20 cellular contexts compared by ENCODE assay signal in genomic region chr11:76075699-76076098, GRCh38.
"Had no signal": no experiment of that assay in that cellular context is flagged by ENCODE, and none has a peak within 500 bp of the region (broad histone marks: within the 10 kb centered on the region; RNA-seq: fewer than 3 reads in every experiment).

No MANE protein-coding gene starts in this region.

- H3K27me3 Mint-ChIP-seq: activated CD4-positive, alpha-beta memory T cell treated with anti-CD3 and anti-CD28 coated beads, Interleukin-2, amount 10 ng/mL, durations not matched to agents 7 days and 5 days; activated CD4-positive, alpha-beta T cell treated with anti-CD3 and anti-CD28 coated beads for 36 hours; activated naive CD8-positive, alpha-beta T cell treated with anti-CD3 and anti-CD28 coated beads for 36 hours; stimulated activated naive CD8-positive, alpha-beta T cell treated with anti-CD3 and anti-CD28 coated beads, Interleukin-15, amount 100 ng/mL, for 72 hours had no signal

- H3K36me3 Mint-ChIP-seq: neural progenitor cell had no signal

- H3K4me1 Mint-ChIP-seq: activated CD4-positive, alpha-beta memory T cell treated with anti-CD3 and anti-CD28 coated beads, Interleukin-2, amount 10 ng/mL, durations not matched to agents 7 days and 5 days; neural progenitor cell; stimulated activated naive CD8-positive, alpha-beta T cell treated with anti-CD3 and anti-CD28 coated beads, Interleukin-15, amount 100 ng/mL, for 72 hours had no signal

- H3K9me3 Mint-ChIP-seq: neural progenitor cell had no signal

- H3K4me3 Mint-ChIP-seq: activated CD4-positive, alpha-beta memory T cell treated with anti-CD3 and anti-CD28 coated beads, Interleukin-2, amount 10 ng/mL, durations not matched to agents 7 days and 5 days; activated CD4-positive, alpha-beta T cell treated with anti-CD3 and anti-CD28 coated beads for 36 hours; activated naive CD8-positive, alpha-beta T cell treated with anti-CD3 and anti-CD28 coated beads for 36 hours; neural progenitor cell; stimulated activated naive CD8-positive, alpha-beta T cell treated with anti-CD3 and anti-CD28 coated beads, Interleukin-15, amount 100 ng/mL, for 72 hours had no signal

- H3K9me3 ChIP-seq: breast epithelium, esophagus squamous epithelium, gastroesophageal sphincter, pancreas, thoracic aorta, uterus had no signal

- H3K27ac Mint-ChIP-seq: activated CD4-positive, alpha-beta memory T cell treated with anti-CD3 and anti-CD28 coated beads, Interleukin-2, amount 10 ng/mL, durations not matched to agents 7 days and 5 days; activated CD4-positive, alpha-beta T cell treated with anti-CD3 and anti-CD28 coated beads for 36 hours; activated naive CD8-positive, alpha-beta T cell treated with anti-CD3 and anti-CD28 coated beads for 36 hours; neural progenitor cell had no signal

- H3K27ac ChIP-seq: breast epithelium, neural progenitor cell, pancreas, thoracic aorta, VCaP had no signal

- H3K4me3 ChIP-seq: breast epithelium, dorsolateral prefrontal cortex, esophagus squamous epithelium, gastroesophageal sphincter, neural progenitor cell, pancreas, thoracic aorta, uterus had no signal

- DNase-seq: activated CD4-positive, alpha-beta memory T cell treated with anti-CD3 and anti-CD28 coated beads, Interleukin-2, amount 10 ng/mL, durations not matched to agents 7 days and 5 days; activated CD4-positive, alpha-beta T cell treated with anti-CD3 and anti-CD28 coated beads for 36 hours; activated gamma-delta T cell treated with Interleukin-2 at 50 U/mL for 16 hours; activated naive CD8-positive, alpha-beta T cell treated with anti-CD3 and anti-CD28 coated beads for 36 hours; activated T-cell treated with anti-CD3 and anti-CD28 coated beads, Interleukin-2, amount 50 U/mL, for 48 hours; dorsolateral prefrontal cortex; esophagus squamous epithelium; kidney; left ventricle myocardium superior; pancreas; stimulated activated CD4-positive, alpha-beta T cell treated with anti-CD3 and anti-CD28 coated beads, Interleukin-4, amount 100 ng/mL, for 1 hour; stimulated activated CD8-positive, alpha-beta memory T cell treated with anti-CD3 and anti-CD28 coated beads, Interleukin-4, amount 100 ng/mL, for 48 hours; stimulated activated naive CD8-positive, alpha-beta T cell treated with anti-CD3 and anti-CD28 coated beads, Interleukin-15, amount 100 ng/mL, for 72 hours; T1000; uterus had no signal

- H3K27me3 ChIP-seq: breast epithelium, dorsolateral prefrontal cortex, esophagus squamous epithelium, gastroesophageal sphincter, neural progenitor cell, pancreas, uterus had no signal

- H3K36me3 ChIP-seq: breast epithelium, esophagus squamous epithelium, gastroesophageal sphincter, neural progenitor cell, pancreas, thoracic aorta, uterus had no signal

- H3K4me1 ChIP-seq: breast epithelium, neural progenitor cell, uterus had no signal

- ATAC-seq: activated CD4-positive, alpha-beta T cell treated with anti-CD3 and anti-CD28 coated beads for 36 hours; gastroesophageal sphincter; left ventricle myocardium superior; pancreas; stimulated activated naive CD8-positive, alpha-beta T cell treated with anti-CD3 and anti-CD28 coated beads, Interleukin-15, amount 100 ng/mL, for 72 hours had no signal
